22 cellular contexts compared by ENCODE assay signal in genomic region chr5:93340881-93341280, GRCh38.
"Had no signal": no experiment of that assay in that cellular context is flagged by ENCODE, and none has a peak within 500 bp of the region (broad histone marks: within the 10 kb centered on the region; RNA-seq: fewer than 3 reads in every experiment).

No MANE protein-coding gene starts in this region.

- H3K27me3 ChIP-seq: MG63, Peyer's patch, SJSA1 had no signal

- H3K36me3 Mint-ChIP-seq: activated naive CD4-positive, alpha-beta T cell treated with anti-CD3 and anti-CD28 coated beads, Interleukin-2, amount 50 U/mL, for 24 hours had no signal

- H3K4me1 Mint-ChIP-seq: activated CD4-positive, alpha-beta T cell treated with anti-CD3 and anti-CD28 coated beads for 36 hours; activated naive CD4-positive, alpha-beta T cell treated with anti-CD3 and anti-CD28 coated beads, Interleukin-2, amount 50 U/mL, for 24 hours; activated naive CD8-positive, alpha-beta T cell treated with anti-CD3 and anti-CD28 coated beads, Interleukin-2, amount 50 U/mL, for 24 hours; T-helper 17 cell had no signal

- H3K27ac Mint-ChIP-seq: activated CD4-positive, alpha-beta T cell treated with anti-CD3 and anti-CD28 coated beads for 36 hours; activated CD8-positive, alpha-beta T cell treated with anti-CD3 and anti-CD28 coated beads for 36 hours; activated naive CD4-positive, alpha-beta T cell treated with anti-CD3 and anti-CD28 coated beads, Interleukin-2, amount 50 U/mL, for 24 hours; activated naive CD8-positive, alpha-beta T cell treated with anti-CD3 and anti-CD28 coated beads, Interleukin-2, amount 50 U/mL, for 24 hours; activated T-cell treated with anti-CD3 and anti-CD28 coated beads, Interleukin-2, amount 50 U/mL, for 24 hours; activated T-helper 1 cell treated with anti-CD3 and anti-CD28 coated beads, Interleukin-12 subunit alpha, Interleukin-12 subunit beta, Interleukin-2, Interleukin-4 antibody, amounts not matched to agents 30 ng/mL and 10 ng/mL and 1 ng/mL, durations not matched to agents 14 hours and 24 hours and 36 hours; T-helper 17 cell had no signal

- H3K36me3 ChIP-seq: MG63, Peyer's patch, SJSA1, WERI-Rb-1 had no signal

- H3K4me3 ChIP-seq: MG63, Peyer's patch, SJSA1 had no signal

- H3K9me3 ChIP-seq: Peyer's patch, SJSA1 had no signal

- H3K4me1 ChIP-seq: Peyer's patch, SJSA1 had no signal

- H3K4me3 Mint-ChIP-seq: activated CD4-positive, alpha-beta T cell treated with anti-CD3 and anti-CD28 coated beads for 36 hours; activated CD8-positive, alpha-beta T cell treated with anti-CD3 and anti-CD28 coated beads for 36 hours; activated naive CD4-positive, alpha-beta T cell treated with anti-CD3 and anti-CD28 coated beads, Interleukin-2, amount 50 U/mL, for 24 hours; activated naive CD8-positive, alpha-beta T cell treated with anti-CD3 and anti-CD28 coated beads, Interleukin-2, amount 50 U/mL, for 24 hours; activated T-cell treated with anti-CD3 and anti-CD28 coated beads, Interleukin-2, amount 50 U/mL, for 24 hours; activated T-helper 1 cell treated with anti-CD3 and anti-CD28 coated beads, Interleukin-12 subunit alpha, Interleukin-12 subunit beta, Interleukin-2, Interleukin-4 antibody, amounts not matched to agents 30 ng/mL and 10 ng/mL and 1 ng/mL, durations not matched to agents 14 hours and 24 hours and 36 hours; T-helper 17 cell had no signal

- H3K9me3 Mint-ChIP-seq: activated naive CD4-positive, alpha-beta T cell treated with anti-CD3 and anti-CD28 coated beads, Interleukin-2, amount 50 U/mL, for 24 hours had no signal

- H3K27ac ChIP-seq: Peyer's patch, SJSA1, WERI-Rb-1 had no signal

- DNase-seq: activated CD4-positive, alpha-beta T cell treated with anti-CD3 and anti-CD28 coated beads for 36 hours; activated CD8-positive, alpha-beta T cell treated with anti-CD3 and anti-CD28 coated beads for 36 hours; activated effector memory CD4-positive, alpha-beta T cell treated with Interleukin-2 at 50 U/mL for 16 hours; activated naive CD4-positive, alpha-beta T cell; activated naive CD8-positive, alpha-beta T cell treated with anti-CD3 and anti-CD28 coated beads, Interleukin-2, amount 50 U/mL, for 24 hours; activated T-cell treated with anti-CD3 and anti-CD28 coated beads, Interleukin-2, amount 50 U/mL, for 24 hours; cerebellar nuclear complex; MG63; MV-4-11; NCI-H1092 treated with DMSO at 0.1 percent for 48 hours; NCI-H1417 treated with DMSO at 0.1 percent for 48 hours; NCI-H1694; NCI-H2107; NCI-H510A treated with DMSO at 0.1 percent for 48 hours; Peyer's patch; SHP77; T-helper 17 cell; T-helper 9 cell; WERI-Rb-1 had no signal

- ATAC-seq: activated CD4-positive, alpha-beta T cell treated with anti-CD3 and anti-CD28 coated beads for 36 hours; activated CD8-positive, alpha-beta T cell treated with anti-CD3 and anti-CD28 coated beads for 36 hours; activated naive CD8-positive, alpha-beta T cell treated with anti-CD3 and anti-CD28 coated beads, Interleukin-2, amount 50 U/mL, for 24 hours; T-helper 17 cell had no signal

- H3K27me3 Mint-ChIP-seq: activated CD4-positive, alpha-beta T cell treated with anti-CD3 and anti-CD28 coated beads for 36 hours; activated CD8-positive, alpha-beta T cell treated with anti-CD3 and anti-CD28 coated beads for 36 hours; activated naive CD4-positive, alpha-beta T cell treated with anti-CD3 and anti-CD28 coated beads, Interleukin-2, amount 50 U/mL, for 24 hours; activated naive CD8-positive, alpha-beta T cell treated with anti-CD3 and anti-CD28 coated beads, Interleukin-2, amount 50 U/mL, for 24 hours; activated T-cell treated with anti-CD3 and anti-CD28 coated beads, Interleukin-2, amount 50 U/mL, for 24 hours; T-helper 17 cell had no signal
